18 cellular contexts compared by ENCODE assay signal in the genomic region with DNA sequence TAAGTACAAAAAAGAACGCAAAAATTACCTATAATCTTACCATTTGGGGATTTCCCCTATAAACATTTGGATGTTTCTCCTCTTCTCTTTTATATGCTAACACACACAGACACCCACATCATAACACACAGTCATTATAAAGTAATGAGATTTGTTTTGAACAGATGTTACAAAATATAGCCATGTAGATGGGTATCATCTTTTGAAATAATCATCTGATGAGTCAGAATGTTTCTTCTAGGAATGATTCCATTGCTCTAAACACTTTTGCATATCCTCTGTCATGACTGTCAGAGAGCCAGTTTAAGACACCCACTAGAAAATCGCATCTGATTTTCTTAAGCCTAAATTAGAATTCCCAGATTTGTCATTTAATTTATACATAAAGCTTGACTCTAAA.
A peak's percentile ranks its signal among the peaks of the same experiment; 100 is the strongest.
DNase-seq lines count a peak whose midpoint lies in the region; ATAC-seq and TF ChIP-seq lines count a peak whose summit lies in the region.
"Had no signal": no experiment of that assay in that cellular context is flagged by ENCODE, and none has a peak within 500 bp of the region (broad histone marks: within the 10 kb centered on the region; RNA-seq: fewer than 3 reads in every experiment).

No MANE protein-coding gene starts in this region.

- TF ChIP-seq CTCF in choroid plexus epithelial cell (conservative IDR thresholded peaks at IDR 0.05; ENCODE audit: low read depth, low read length) (no peak), heart left ventricle (IDR thresholded peaks at IDR 0.05) (no peak)

- H3K4me1 ChIP-seq in heart left ventricle = no peaks in the 10 kb centered on the region
- H3K4me1 ChIP-seq: adrenal gland, gastroesophageal sphincter had no signal

- H3K9me3 ChIP-seq in heart left ventricle = peaks cover 0 to 10% (median 0%) of the 10 kb centered on the region in 12 donors
- H3K9me3 ChIP-seq: adrenal gland, mucosa of descending colon had no signal

- TF ChIP-seq POLR2A in heart left ventricle (IDR thresholded peaks at IDR 0.05) = no peak

- no peaks in the 10 kb centered on the region for H3K36me3 ChIP-seq in heart left ventricle
- H3K36me3 ChIP-seq: adrenal gland, cardiac muscle cell, gastroesophageal sphincter had no signal

- no peak overlapping the region for H3K27ac ChIP-seq in heart left ventricle
- H3K27ac ChIP-seq: adrenal gland, cardiac muscle cell, gastroesophageal sphincter had no signal

- intact Hi-C loops in heart left ventricle (cut with DNase I) = no loop called here

- 90 to 96% (median 94%) methylated on average over 2 of the region's 2 CpGs for WGBS in heart left ventricle, 4 donors

- DNase-seq in GM03348 (ENCODE audit: low spot score) = peak; percentile 17
- DNase-seq in choroid plexus epithelial cell (ENCODE audit: low read depth) = peak; percentile 26
- DNase-seq in myocyte (ENCODE audit: low read depth) = peak; percentile 3
- DNase-seq in MV-4-11 (lab: John Stamatoyannopoulos, UW) = no peak
- no peak for DNase-seq in NOMO-1 treated with DMSO at 0.1 percent for 48 hours (lab: John Stamatoyannopoulos, UW; ENCODE audit: unreplicated experiment)
- DNase-seq in heart left ventricle = no peak
- DNase-seq: activated CD4-positive, CD25-positive, alpha-beta regulatory T cell; activated CD8-positive, alpha-beta T cell treated with anti-CD3 and anti-CD28 coated beads for 36 hours; activated gamma-delta T cell treated with Interleukin-2 at 50 U/mL for 16 hours; activated T-cell treated with anti-CD3 and anti-CD28 coated beads for 4 hours; adrenal gland; mucosa of descending colon; NCI-H1417; substantia nigra; T1000 had no signal

- H3K4me3 ChIP-seq in choroid plexus epithelial cell (ENCODE audit: low read depth, low read length) (no peak overlapping the region), heart left ventricle (no peak overlapping the region)
- H3K4me3 ChIP-seq: adrenal gland, cardiac muscle cell, gastroesophageal sphincter, mucosa of descending colon had no signal

- ATAC-seq in HG03469 (IDR thresholded peaks at IDR 0.05; ENCODE audit: unreplicated experiment) = peak; percentile 65
- no peak for ATAC-seq in heart left ventricle
- ATAC-seq: activated CD8-positive, alpha-beta T cell treated with anti-CD3 and anti-CD28 coated beads for 36 hours; gastroesophageal sphincter; mucosa of descending colon had no signal

- peaks cover 0 to 4% (median 0%) of the 10 kb centered on the region in 9 donors for H3K27me3 ChIP-seq in heart left ventricle
- H3K27me3 ChIP-seq: adrenal gland, cardiac muscle cell had no signal

Comparison
In these comparisons a context has a peak if more than half of its experiments do, and no peak if none do; other contexts are left out.
1. DNase-seq: peak in GM03348 (single experiment), choroid plexus epithelial cell (single experiment) and myocyte (single experiment); none in MV-4-11 (single experiment), NOMO-1 treated with DMSO at 0.1 percent for 48 hours (single experiment) and heart left ventricle (0 of 5).